ENCODE assay signal across 6 cellular contexts in genomic region chr15:48371550-48371949, GRCh38.
"Had no signal": no experiment of that assay in that cellular context is flagged by ENCODE, and none has a peak within 500 bp of the region (broad histone marks: within the 10 kb centered on the region; RNA-seq: fewer than 3 reads in every experiment).

No MANE protein-coding gene starts in this region.

- H3K27ac Mint-ChIP-seq: GM23338, H9, IgD-negative memory B cell had no signal

- H3K4me3 ChIP-seq: GM23338 had no signal

- H3K4me3 Mint-ChIP-seq: GM23338, H9, IgD-negative memory B cell had no signal

- ATAC-seq: GM23338, HepG2 had no signal

- DNase-seq: H9, HCEC 1CT, KBM-7 had no signal

- H3K9me3 Mint-ChIP-seq: IgD-negative memory B cell had no signal

- H3K4me1 Mint-ChIP-seq: GM23338, H9, IgD-negative memory B cell had no signal

- H3K36me3 Mint-ChIP-seq: IgD-negative memory B cell had no signal
